17 cellular contexts compared by ENCODE assay signal in the genomic region with DNA sequence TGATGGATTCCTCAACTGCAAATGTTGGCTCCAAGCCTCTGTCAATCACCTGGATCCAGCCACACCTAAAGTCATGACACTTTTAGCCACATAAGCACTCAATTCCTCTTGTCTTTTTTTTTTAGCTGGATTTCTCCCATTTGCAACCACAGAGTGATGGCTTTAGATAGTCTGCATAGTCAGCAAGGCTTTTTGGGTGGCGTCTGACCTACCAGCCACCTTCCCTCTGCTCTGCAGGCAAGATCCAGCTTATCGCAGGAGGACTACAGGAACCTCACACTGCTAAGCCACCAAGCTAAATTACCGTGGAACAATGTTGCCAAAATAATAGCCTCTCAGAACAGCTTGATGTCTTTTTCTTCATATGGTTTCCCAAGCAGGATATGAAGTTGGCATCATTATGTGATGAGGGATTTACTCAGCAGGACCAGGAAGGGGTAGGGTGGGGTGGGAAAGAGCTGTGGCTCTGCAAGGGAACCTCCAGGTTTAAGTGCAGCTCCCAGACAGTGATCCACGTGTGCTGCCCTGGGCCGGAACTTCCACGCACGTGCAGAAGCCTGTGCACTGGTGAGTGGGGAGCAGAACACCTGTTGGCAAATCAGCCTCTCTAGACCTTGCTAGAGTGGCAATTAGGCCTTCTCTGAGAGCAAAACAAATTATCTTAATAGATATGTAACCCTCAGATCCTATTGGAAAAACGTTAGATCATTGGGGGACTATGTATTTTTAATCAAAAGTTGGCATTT.
DNase-seq lines count a peak whose midpoint lies in the region; ATAC-seq and TF ChIP-seq lines count a peak whose summit lies in the region.
"Had no signal": no experiment of that assay in that cellular context is flagged by ENCODE, and none has a peak within 500 bp of the region (broad histone marks: within the 10 kb centered on the region; RNA-seq: fewer than 3 reads in every experiment).

No MANE protein-coding gene starts in this region.

- no peak for TF ChIP-seq CTCF in osteoblast (IDR thresholded peaks at IDR 0.05; ENCODE audit: extremely low read depth, low read depth, low read length)

- no peaks in the 10 kb centered on the region for H3K79me2 ChIP-seq in osteoblast (ENCODE audit: insufficient read depth, low read length)

- POLR2A ChIA-PET in activated CD4-positive, alpha-beta memory T cell treated with anti-CD3 and anti-CD28 coated beads for 36 hours (lab: Charles Lee): no interaction called here

- peaks cover 13% of the 10 kb centered on the region for H3K4me1 Mint-ChIP-seq in activated CD4-positive, alpha-beta memory T cell treated with anti-CD3 and anti-CD28 coated beads for 36 hours (ENCODE audit: low read depth)

- H3K27me3 Mint-ChIP-seq in activated CD4-positive, alpha-beta memory T cell treated with anti-CD3 and anti-CD28 coated beads for 36 hours: peaks cover 2% of the 10 kb centered on the region

- H3K4me1 ChIP-seq in osteoblast (ENCODE audit: insufficient read depth, low read length): peaks cover 8% of the 10 kb centered on the region

- CTCF ChIA-PET in activated CD4-positive, alpha-beta memory T cell treated with anti-CD3 and anti-CD28 coated beads for 36 hours (lab: Charles Lee): interaction anchor here (1.0 to 1.2 kb wide), 3 partner anchors 28 to 512 kb away, joined by 3 to 6 read pairs (median 3); no protein-coding TSS in a partner anchor

- no peak overlapping the region for H2AFZ ChIP-seq in osteoblast (ENCODE audit: low read length)

- H3K27me3 ChIP-seq in osteoblast (ENCODE audit: insufficient read depth, low read length): peaks cover 5% of the 10 kb centered on the region
- H3K27me3 ChIP-seq: esophagus muscularis mucosa had no signal

- H3K36me3 Mint-ChIP-seq in activated CD4-positive, alpha-beta memory T cell treated with anti-CD3 and anti-CD28 coated beads for 36 hours: no peaks in the 10 kb centered on the region
- H3K36me3 Mint-ChIP-seq: natural killer cell treated with Interleukin-12 subunit alpha and Interleukin-12 subunit beta and Interleukin-15 and Interleukin-18, amount 100 ng/mL, for 72 hours had no signal

- H3K4me3 Mint-ChIP-seq in activated CD4-positive, alpha-beta memory T cell treated with anti-CD3 and anti-CD28 coated beads for 36 hours: no peak overlapping the region
- H3K4me3 Mint-ChIP-seq: CD4-positive, alpha-beta T cell; natural killer cell treated with Interleukin-12 subunit alpha and Interleukin-12 subunit beta and Interleukin-15 and Interleukin-18, amount 100 ng/mL, for 72 hours had no signal

- no peak for ATAC-seq in GM18873 (IDR thresholded peaks at IDR 0.05; ENCODE audit: low FRiP score, unreplicated experiment)
- ATAC-seq: natural killer cell treated with Interleukin-12 subunit alpha and Interleukin-12 subunit beta and Interleukin-15 and Interleukin-18, amount 100 ng/mL, for 72 hours had no signal

- H3K4me3 ChIP-seq in osteoblast (ENCODE audit: insufficient read depth, low read length): no peak overlapping the region
- H3K4me3 ChIP-seq: esophagus muscularis mucosa had no signal

- peak overlapping the region; percentile 62 for H3K4me2 ChIP-seq in osteoblast (ENCODE audit: insufficient read depth, low read length)

- no peaks in the 10 kb centered on the region for H3K9me3 Mint-ChIP-seq in activated CD4-positive, alpha-beta memory T cell treated with anti-CD3 and anti-CD28 coated beads for 36 hours
- H3K9me3 Mint-ChIP-seq: CD4-positive, alpha-beta T cell; HFFc6; natural killer cell treated with Interleukin-12 subunit alpha and Interleukin-12 subunit beta and Interleukin-15 and Interleukin-18, amount 100 ng/mL, for 72 hours had no signal

- no peak overlapping the region for H3K27ac Mint-ChIP-seq in activated CD4-positive, alpha-beta memory T cell treated with anti-CD3 and anti-CD28 coated beads for 36 hours
- H3K27ac Mint-ChIP-seq: HFFc6; natural killer cell treated with Interleukin-12 subunit alpha and Interleukin-12 subunit beta and Interleukin-15 and Interleukin-18, amount 100 ng/mL, for 72 hours had no signal

- DNase-seq in NCI-H510A treated with DMSO at 0.1 percent for 48 hours (lab: John Stamatoyannopoulos, UW): peak; percentile 8
- DNase-seq in NCI-H510A (lab: John Stamatoyannopoulos, UW): no peak
- DNase-seq in NCI-H1436 treated with DMSO at 0.1 percent for 48 hours (lab: John Stamatoyannopoulos, UW): peak; percentile 63
- DNase-seq in RPMI8226: peak; percentile 87
- DNase-seq in osteoblast (ENCODE audit: insufficient read length, low spot score, missing footprints): no peak
- DNase-seq in stimulated activated CD4-positive, alpha-beta T cell treated with anti-CD3 and anti-CD28 coated beads, Interleukin-4, amount 100 ng/mL, for 1 hour: no peak
- DNase-seq in activated CD4-positive, alpha-beta memory T cell treated with anti-CD3 and anti-CD28 coated beads for 36 hours: no peak
- DNase-seq: activated CD4-positive, alpha-beta T cell treated with anti-CD3 and anti-CD28 coated beads for 1 hour; activated T-cell treated with anti-CD3 and anti-CD28 coated beads, Interleukin-2, amount 50 U/mL, for 48 hours; CD4-positive, alpha-beta T cell; GDM1; HFFc6; stimulated activated CD4-positive, alpha-beta T cell treated with anti-CD3 and anti-CD28 coated beads, Interleukin-2, amount 100 ng/mL, for 48 hours; trophoblast cell had no signal

- H4K20me1 ChIP-seq in osteoblast (ENCODE audit: insufficient read depth, low read length): no peaks in the 10 kb centered on the region

- H3K9me3 ChIP-seq in osteoblast (ENCODE audit: low read depth, low read length): no peaks in the 10 kb centered on the region
- H3K9me3 ChIP-seq: esophagus muscularis mucosa had no signal

- no peaks in the 10 kb centered on the region for H3K36me3 ChIP-seq in osteoblast (ENCODE audit: insufficient read depth, low read length)
- H3K36me3 ChIP-seq: esophagus muscularis mucosa had no signal

- H3K27ac ChIP-seq in osteoblast (ENCODE audit: low read depth, low read length): no peak overlapping the region

- intact Hi-C loops in activated CD4-positive, alpha-beta memory T cell treated with anti-CD3 and anti-CD28 coated beads for 36 hours (cut with micrococcal nuclease): no loop called here

Comparison
In these comparisons a context has a peak if more than half of its experiments do, and no peak if none do; other contexts are left out.
1. DNase-seq: peak in NCI-H510A treated with DMSO at 0.1 percent for 48 hours (single experiment), NCI-H1436 treated with DMSO at 0.1 percent for 48 hours (single experiment) and RPMI8226 (single experiment); none in NCI-H510A (single experiment), osteoblast (single experiment), stimulated activated CD4-positive, alpha-beta T cell treated with anti-CD3 and anti-CD28 coated beads, Interleukin-4, amount 100 ng/mL, for 1 hour (single experiment) and activated CD4-positive, alpha-beta memory T cell treated with anti-CD3 and anti-CD28 coated beads for 36 hours (single experiment).